In genomic region chr16:49900875-49901274, GRCh38 we compare ENCODE assay signal across 36 cellular contexts. TPM values are rescaled to one million over a fixed set of nuclear protein-coding genes. Genes with fewer than 3 reads are reported as not detected.
"Had no signal": no experiment of that assay in that cellular context is flagged by ENCODE, and none has a peak within 500 bp of the region (broad histone marks: within the 10 kb centered on the region; RNA-seq: fewer than 3 reads in every experiment).

No MANE protein-coding gene starts in this region.

- H3K27ac Mint-ChIP-seq: activated B cell treated with CpG ODN at 0.5 μM for 24 hours; activated CD4-positive, alpha-beta memory T cell treated with anti-CD3 and anti-CD28 coated beads for 36 hours; activated CD4-positive, alpha-beta T cell treated with anti-CD3 and anti-CD28 coated beads, Interleukin-2, amount 10 ng/mL, durations not matched to agents 24 days and 14 days; activated CD8-positive, alpha-beta T cell treated with anti-CD3 and anti-CD28 coated beads for 36 hours; activated naive CD4-positive, alpha-beta T cell treated with anti-CD3 and anti-CD28 coated beads for 36 hours; activated naive CD4-positive, alpha-beta T cell treated with anti-CD3 and anti-CD28 coated beads, Interleukin-2, amount 50 U/mL, for 72 hours; activated naive CD8-positive, alpha-beta T cell treated with anti-CD3 and anti-CD28 coated beads for 36 hours; activated T-cell treated with anti-CD3 and anti-CD28 coated beads, Interleukin-2, amount 50 U/mL, for 72 hours; activated T-helper 1 cell treated with anti-CD3 and anti-CD28 coated beads, Interleukin-12 subunit alpha, Interleukin-12 subunit beta, Interleukin-2, Interleukin-4 antibody, amounts not matched to agents 30 ng/mL and 10 ng/mL and 1 ng/mL, durations not matched to agents 14 hours and 24 hours and 36 hours; activated T-helper 17 cell treated with anti-CD3 and anti-CD28 coated beads, Interleukin-2, amount 50 U/mL, for 72 hours; T-helper 1 cell treated with Interleukin-12 subunit alpha and Interleukin-12 subunit beta and Interleukin-4 antibody, amounts not matched to agents 30 μg/mL and 1 μg/mL, for 36 hours; T-helper 2 cell treated with Interferon-gamma antibody and Interleukin-4, amounts not matched to agents 5 μg/mL and 100 μg/mL, for 36 hours had no signal

- H3K36me3 ChIP-seq: adrenal gland, brain microvascular endothelial cell, breast epithelium had no signal

- H3K4me3 Mint-ChIP-seq: activated B cell treated with CpG ODN at 0.5 μM for 24 hours; activated CD4-positive, alpha-beta memory T cell treated with anti-CD3 and anti-CD28 coated beads for 36 hours; activated CD4-positive, alpha-beta T cell treated with anti-CD3 and anti-CD28 coated beads, Interleukin-2, amount 10 ng/mL, durations not matched to agents 24 days and 14 days; activated CD8-positive, alpha-beta T cell treated with anti-CD3 and anti-CD28 coated beads for 36 hours; activated naive CD4-positive, alpha-beta T cell treated with anti-CD3 and anti-CD28 coated beads for 36 hours; activated naive CD8-positive, alpha-beta T cell treated with anti-CD3 and anti-CD28 coated beads for 36 hours; activated T-cell treated with anti-CD3 and anti-CD28 coated beads, Interleukin-2, amount 50 U/mL, for 4 hours; activated T-cell treated with anti-CD3 and anti-CD28 coated beads, Interleukin-2, amount 50 U/mL, for 72 hours; activated T-helper 1 cell treated with anti-CD3 and anti-CD28 coated beads, Interleukin-12 subunit alpha, Interleukin-12 subunit beta, Interleukin-2, Interleukin-4 antibody, amounts not matched to agents 30 ng/mL and 10 ng/mL and 1 ng/mL, durations not matched to agents 14 hours and 24 hours and 36 hours; activated T-helper 17 cell treated with anti-CD3 and anti-CD28 coated beads, Interleukin-2, amount 50 U/mL, for 72 hours; T-helper 1 cell treated with Interleukin-12 subunit alpha and Interleukin-12 subunit beta and Interleukin-4 antibody, amounts not matched to agents 30 μg/mL and 1 μg/mL, for 36 hours; T-helper 2 cell treated with Interferon-gamma antibody and Interleukin-4, amounts not matched to agents 5 μg/mL and 100 μg/mL, for 36 hours had no signal

- H3K4me3 ChIP-seq: adrenal gland, body of pancreas, breast epithelium had no signal

- H3K27me3 Mint-ChIP-seq: activated B cell treated with CpG ODN at 0.5 μM for 24 hours; activated CD4-positive, alpha-beta memory T cell treated with anti-CD3 and anti-CD28 coated beads for 36 hours; activated CD4-positive, alpha-beta T cell treated with anti-CD3 and anti-CD28 coated beads, Interleukin-2, amount 10 ng/mL, durations not matched to agents 24 days and 14 days; activated CD8-positive, alpha-beta T cell treated with anti-CD3 and anti-CD28 coated beads for 36 hours; activated naive CD8-positive, alpha-beta T cell treated with anti-CD3 and anti-CD28 coated beads for 36 hours had no signal

- H3K9me3 ChIP-seq: adrenal gland, body of pancreas, breast epithelium had no signal

- ATAC-seq: activated CD8-positive, alpha-beta T cell treated with anti-CD3 and anti-CD28 coated beads for 36 hours; activated naive CD4-positive, alpha-beta T cell treated with anti-CD3 and anti-CD28 coated beads, Interleukin-2, amount 50 U/mL, for 72 hours; activated T-cell treated with anti-CD3 and anti-CD28 coated beads, Interleukin-2, amount 50 U/mL, for 4 hours; activated T-cell treated with anti-CD3 and anti-CD28 coated beads, Interleukin-2, amount 50 U/mL, for 72 hours; activated T-helper 17 cell treated with anti-CD3 and anti-CD28 coated beads, Interleukin-2, amount 50 U/mL, for 72 hours; body of pancreas had no signal

- DNase-seq: activated B cell treated with CpG ODN at 0.5 μM for 24 hours; activated CD4-positive, alpha-beta memory T cell treated with anti-CD3 and anti-CD28 coated beads for 36 hours; activated CD4-positive, alpha-beta T cell treated with anti-CD3 and anti-CD28 coated beads for 4 hours; activated CD4-positive, alpha-beta T cell treated with anti-CD3 and anti-CD28 coated beads, Interleukin-2, amount 10 ng/mL, durations not matched to agents 24 days and 14 days; activated CD4-positive, alpha-beta T cell treated with anti-CD3 and anti-CD28 coated beads, Interleukin-2, amount 50 U/mL, for 1 hour; activated CD4-positive, alpha-beta T cell treated with anti-CD3 and anti-CD28 coated beads, Interleukin-2, amount 50 U/mL, for 4 hours; activated CD4-positive, CD25-positive, alpha-beta regulatory T cell treated with anti-CD3 and anti-CD28 coated beads, Interleukin-2, amount 50 U/mL, for 72 hours; activated CD8-positive, alpha-beta memory T cell treated with anti-CD3 and anti-CD28 coated beads, Interleukin-2, amount 50 U/mL, for 4 hours; activated CD8-positive, alpha-beta T cell treated with anti-CD3 and anti-CD28 coated beads for 36 hours; activated effector memory CD4-positive, alpha-beta T cell treated with anti-CD3 and anti-CD28 coated beads, Interleukin-2, amount 50 U/mL, for 16 hours; activated gamma-delta T cell treated with Interleukin-2 at 50 U/mL for 16 hours; activated naive CD4-positive, alpha-beta T cell; activated naive CD4-positive, alpha-beta T cell treated with anti-CD3 and anti-CD28 coated beads for 36 hours; activated naive CD4-positive, alpha-beta T cell treated with anti-CD3 and anti-CD28 coated beads, Interleukin-2, amount 50 U/mL, for 16 hours; activated naive CD8-positive, alpha-beta T cell treated with anti-CD3 and anti-CD28 coated beads for 36 hours; activated T-cell treated with anti-CD3 and anti-CD28 coated beads for 4 hours; activated T-cell treated with anti-CD3 and anti-CD28 coated beads, Interleukin-2, amount 50 U/mL, for 1 hour; activated T-cell treated with anti-CD3 and anti-CD28 coated beads, Interleukin-2, amount 50 U/mL, for 4 hours; activated T-cell treated with anti-CD3 and anti-CD28 coated beads, Interleukin-2, amount 50 U/mL, for 72 hours; adrenal gland; amniotic stem cell; aorta; body of pancreas; brain microvascular endothelial cell; central memory CD4-positive, alpha-beta T cell; T-helper 1 cell; T-helper 2 cell; T-helper 9 cell had no signal

- H3K4me1 Mint-ChIP-seq: activated B cell treated with CpG ODN at 0.5 μM for 24 hours; activated CD4-positive, alpha-beta T cell treated with anti-CD3 and anti-CD28 coated beads, Interleukin-2, amount 10 ng/mL, durations not matched to agents 24 days and 14 days; activated naive CD8-positive, alpha-beta T cell treated with anti-CD3 and anti-CD28 coated beads for 36 hours; activated T-helper 17 cell treated with anti-CD3 and anti-CD28 coated beads, Interleukin-2, amount 50 U/mL, for 72 hours had no signal

- H3K27me3 ChIP-seq: adrenal gland, body of pancreas, brain microvascular endothelial cell, breast epithelium had no signal

- H3K27ac ChIP-seq: adrenal gland, body of pancreas, brain microvascular endothelial cell, breast epithelium, VCaP had no signal

- H3K4me1 ChIP-seq: adrenal gland, body of pancreas, breast epithelium had no signal

- H3K36me3 Mint-ChIP-seq: activated CD4-positive, alpha-beta memory T cell treated with anti-CD3 and anti-CD28 coated beads for 36 hours; activated naive CD4-positive, alpha-beta T cell treated with anti-CD3 and anti-CD28 coated beads, Interleukin-2, amount 50 U/mL, for 72 hours; activated naive CD8-positive, alpha-beta T cell treated with anti-CD3 and anti-CD28 coated beads for 36 hours had no signal

- H3K9me3 Mint-ChIP-seq: activated B cell treated with CpG ODN at 0.5 μM for 24 hours; activated CD4-positive, alpha-beta memory T cell treated with anti-CD3 and anti-CD28 coated beads for 36 hours; activated CD4-positive, alpha-beta T cell treated with anti-CD3 and anti-CD28 coated beads, Interleukin-2, amount 10 ng/mL, durations not matched to agents 24 days and 14 days; activated CD8-positive, alpha-beta T cell treated with anti-CD3 and anti-CD28 coated beads for 36 hours; activated naive CD4-positive, alpha-beta T cell treated with anti-CD3 and anti-CD28 coated beads for 36 hours; activated naive CD4-positive, alpha-beta T cell treated with anti-CD3 and anti-CD28 coated beads, Interleukin-2, amount 50 U/mL, for 72 hours; activated naive CD8-positive, alpha-beta T cell treated with anti-CD3 and anti-CD28 coated beads for 36 hours; activated T-cell treated with anti-CD3 and anti-CD28 coated beads, Interleukin-2, amount 50 U/mL, for 4 hours; activated T-cell treated with anti-CD3 and anti-CD28 coated beads, Interleukin-2, amount 50 U/mL, for 72 hours; activated T-helper 1 cell treated with anti-CD3 and anti-CD28 coated beads, Interleukin-12 subunit alpha, Interleukin-12 subunit beta, Interleukin-2, Interleukin-4 antibody, amounts not matched to agents 30 ng/mL and 10 ng/mL and 1 ng/mL, durations not matched to agents 14 hours and 24 hours and 36 hours; activated T-helper 17 cell treated with anti-CD3 and anti-CD28 coated beads, Interleukin-2, amount 50 U/mL, for 72 hours; T-helper 1 cell treated with Interleukin-12 subunit alpha and Interleukin-12 subunit beta and Interleukin-4 antibody, amounts not matched to agents 30 μg/mL and 1 μg/mL, for 36 hours; T-helper 2 cell treated with Interferon-gamma antibody and Interleukin-4, amounts not matched to agents 5 μg/mL and 100 μg/mL, for 36 hours had no signal

RNA-seq across cellular contexts. Expression of gene ZNF423, which starts 45.0 kb away (rescaled TPM):
- total RNA-seq: activated B cell treated with CpG ODN at 0.5 μM for 24 hours; activated CD4-positive, alpha-beta memory T cell treated with anti-CD3 and anti-CD28 coated beads for 36 hours; activated CD4-positive, alpha-beta T cell treated with anti-CD3 and anti-CD28 coated beads, Interleukin-2, amount 10 ng/mL, durations not matched to agents 24 days and 14 days; activated CD8-positive, alpha-beta memory T cell treated with anti-CD3 and anti-CD28 coated beads for 36 hours; activated CD8-positive, alpha-beta T cell treated with anti-CD3 and anti-CD28 coated beads for 36 hours; activated naive CD8-positive, alpha-beta T cell treated with anti-CD3 and anti-CD28 coated beads for 36 hours; activated T-cell treated with anti-CD3 and anti-CD28 coated beads, Interleukin-2, amount 50 U/mL, for 72 hours; activated T-helper 1 cell treated with anti-CD3 and anti-CD28 coated beads, Interleukin-12 subunit alpha, Interleukin-12 subunit beta, Interleukin-2, Interleukin-4 antibody, amounts not matched to agents 30 ng/mL and 10 ng/mL and 1 ng/mL, durations not matched to agents 14 hours and 24 hours and 36 hours; activated T-helper 17 cell treated with anti-CD3 and anti-CD28 coated beads, Interleukin-2, amount 50 U/mL, for 72 hours had no signal
